8 cellular contexts compared by ENCODE assay signal in genomic region chr4:89307446-89308160, GRCh38. TPM values are rescaled to one million over a fixed set of nuclear protein-coding genes. Genes with fewer than 3 reads are reported as not detected.
A peak's percentile ranks its signal among the peaks of the same experiment; 100 is the strongest.
DNase-seq lines count a peak whose midpoint lies in the region; ATAC-seq and TF ChIP-seq lines count a peak whose summit lies in the region.

TSS of gene GPRIN3 (minus strand) at chr4:89307800. CDS start at chr4:89250110, 57,690 bp downstream.

- 2% methylated on average over 22 of the region's 67 CpGs for WGBS in right lobe of liver (ENCODE audit: insufficient coverage, low coverage, low lambda C conversion rate, missing lambda C conversion rate)

- peak within 1 kb of the TSS; percentile 86 to 90 for H3K9ac ChIP-seq in colonic mucosa (ENCODE audit: low read depth in 2 of 2, low read length in 2 of 2)

- intact Hi-C loops in colonic mucosa (cut with DNase I): no loop called here
- intact Hi-C loops in right lobe of liver (cut with DNase I): no loop called here

- H3K9me3 ChIP-seq in colonic mucosa (no peaks in the 10 kb centered on the region), right lobe of liver (no peaks in the 10 kb centered on the region)

- H3K4me3 ChIP-seq in colonic mucosa: peak within 1 kb of the TSS; percentile 85
- peak within 1 kb of the TSS; percentile 57 to 70 (median 69) for H3K4me3 ChIP-seq in right lobe of liver

- H3K4me1 ChIP-seq in colonic mucosa (peaks cover 3% of the 10 kb centered on the region), right lobe of liver (peaks cover 0 to 6% (median 3%) of the 10 kb centered on the region in 4 donors)

- H3K27ac ChIP-seq in colonic mucosa (peak within 1 kb of the TSS; percentile 71), right lobe of liver (peak within 1 kb of the TSS; percentile 36 to 76 (median 54))

- peak; percentile 60 for TF ChIP-seq POLR2A in right lobe of liver (IDR thresholded peaks at IDR 0.05)

- ATAC-seq in GM21825 (IDR thresholded peaks at IDR 0.05; ENCODE audit: unreplicated experiment) (peak; percentile 72), right lobe of liver (peak; percentile 62 to 79 (median 78))

- DNase-seq in DMS 273 (lab: John Stamatoyannopoulos, UW; ENCODE audit: unreplicated experiment) (peak; percentile 94), NCI-H1105 (lab: John Stamatoyannopoulos, UW) (peak; percentile 13), colonic mucosa (peak; percentile 75), right lobe of liver (peak; percentile 53 to 82 (median 69)), cerebellar nuclear complex (lab: John Stamatoyannopoulos, UW) (no peak)
- peak; percentile 60 to 72 for DNase-seq in activated CD4-positive, alpha-beta T cell treated with anti-CD3 and anti-CD28 coated beads for 4 hours
- DNase-seq in stimulated activated CD4-positive, alpha-beta T cell treated with anti-CD3 and anti-CD28 coated beads, Interleukin-4, amount 100 ng/mL, for 4 hours: peak; percentile 69 to 70

- no peaks in the 10 kb centered on the region for H3K36me3 ChIP-seq in colonic mucosa
- H3K36me3 ChIP-seq in right lobe of liver: no peaks in the 10 kb centered on the region

- H3K27me3 ChIP-seq in colonic mucosa (no peaks in the 10 kb centered on the region), right lobe of liver (no peaks in the 10 kb centered on the region)

- TF ChIP-seq CTCF in colonic mucosa (IDR thresholded peaks at IDR 0.05) (no peak), right lobe of liver (IDR thresholded peaks at IDR 0.05) (peak in 2 of 4 donors; percentile 13 to 19)

RNA-seq across cellular contexts. Expression of gene GPRIN3, which starts in this region (rescaled TPM):
- total RNA-seq in colonic mucosa (10 to 100 TPM; 22.5 to 26.8 TPM), right lobe of liver (1 to 10 TPM in 3 of 6 experiments, under 1 TPM in 3; 0.29 to 7.9 (median 3.9) TPM)

Comparison
In these comparisons a context has a peak if more than half of its experiments do, and no peak if none do; other contexts are left out.
1. DNase-seq: peak in DMS 273 (single experiment), NCI-H1105 (single experiment), activated CD4-positive, alpha-beta T cell treated with anti-CD3 and anti-CD28 coated beads for 4 hours (2 of 2), colonic mucosa (single experiment), right lobe of liver (3 of 3) and stimulated activated CD4-positive, alpha-beta T cell treated with anti-CD3 and anti-CD28 coated beads, Interleukin-4, amount 100 ng/mL, for 4 hours (2 of 2); none in cerebellar nuclear complex (0 of 2).